In the genomic region with DNA sequence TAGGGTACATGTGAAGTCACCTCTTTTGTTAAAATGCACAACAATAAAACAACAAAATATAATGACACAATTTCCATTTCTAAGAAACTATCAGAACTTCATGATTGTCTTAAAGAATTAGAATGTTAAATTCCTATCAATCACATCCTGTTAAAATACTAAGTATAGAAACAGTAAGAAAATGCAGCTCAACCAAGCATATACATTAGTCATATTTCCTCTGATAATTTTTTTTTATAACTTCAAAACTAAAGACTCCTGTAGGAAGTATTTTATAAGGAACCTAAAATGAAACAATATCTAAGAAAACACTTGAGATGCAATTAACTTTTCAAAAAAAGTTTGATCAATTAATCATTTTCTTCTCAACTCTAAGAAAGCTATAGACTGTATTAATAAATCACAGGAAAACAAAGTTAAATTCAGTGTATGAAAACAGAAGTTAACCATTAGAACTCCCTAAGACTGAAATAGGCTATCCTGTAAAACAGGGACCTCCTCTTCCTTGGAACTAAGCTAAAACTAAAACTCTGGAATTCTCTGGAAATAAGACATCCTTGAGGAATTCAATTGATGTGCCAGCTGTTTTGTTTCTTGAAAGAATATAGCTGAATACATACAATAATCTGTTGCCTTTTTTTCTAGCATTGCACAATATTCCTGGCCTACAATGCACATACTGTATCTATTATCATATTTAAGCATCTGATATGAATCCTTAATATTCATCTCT, we compare ENCODE assay signal across 2 cellular contexts.
TF ChIP-seq lines count a peak whose summit lies in the region.

No MANE protein-coding gene starts in this region.

TF ChIP-seq in SK-N-SH treated with all-trans-retinoic acid at 6 μM for 48 hours, 23 proteins besides CTCF, POLR2A, EP300 and RAD21:
- no peak for TF ChIP-seq PPARA (CRISPR knock-in tag; IDR thresholded peaks at IDR 0.05; ENCODE audit: borderline replicate concordance)

TF ChIP-seq in endothelial cell of umbilical vein, 7 proteins besides CTCF, POLR2A, EP300 and RAD21:
- peak; percentile 57 for TF ChIP-seq FOS (IDR thresholded peaks at IDR 0.05; ENCODE audit: borderline replicate concordance, insufficient read depth, low read length)
- TF ChIP-seq POLR2AphosphoS5 (IDR thresholded peaks at IDR 0.05; ENCODE audit: insufficient read depth, low read depth, low read length) = no peak
- peak; percentile 45 for TF ChIP-seq JUN (IDR thresholded peaks at IDR 0.05; ENCODE audit: borderline replicate concordance, insufficient read depth, insufficient read length, low read depth)
TF ChIP-seq in endothelial cell of umbilical vein: peak in this region for 2.
